In genomic region chr17:39145143-39145542, GRCh38 we compare ENCODE assay signal across 18 cellular contexts. TPM values are rescaled to one million over a fixed set of nuclear protein-coding genes. Genes with fewer than 3 reads are reported as not detected.
"Had no signal": no experiment of that assay in that cellular context is flagged by ENCODE, and none has a peak within 500 bp of the region (broad histone marks: within the 10 kb centered on the region; RNA-seq: fewer than 3 reads in every experiment).

No MANE protein-coding gene starts in this region.

- H3K9me3 Mint-ChIP-seq: activated naive CD8-positive, alpha-beta T cell treated with anti-CD3 and anti-CD28 coated beads, Interleukin-2, amount 50 U/mL, for 24 hours; memory B cell; naive thymus-derived CD8-positive, alpha-beta T cell; stimulated activated naive CD8-positive, alpha-beta T cell treated with anti-CD3 and anti-CD28 coated beads, Interleukin-15, Interleukin-2, amounts not matched to agents 100 ng/mL and 50 ng/mL, for 24 hours had no signal

- H3K4me3 ChIP-seq: ascending aorta, SK-N-MC had no signal

- H3K36me3 ChIP-seq: ascending aorta had no signal

- H3K4me1 ChIP-seq: ascending aorta had no signal

- ATAC-seq: activated naive CD8-positive, alpha-beta T cell treated with anti-CD3 and anti-CD28 coated beads, Interleukin-2, amount 50 U/mL, for 24 hours; naive thymus-derived CD8-positive, alpha-beta T cell; T-cell had no signal

- H3K36me3 Mint-ChIP-seq: memory B cell, T-cell had no signal

- H3K27me3 Mint-ChIP-seq: stimulated activated naive CD8-positive, alpha-beta T cell treated with anti-CD3 and anti-CD28 coated beads, Interleukin-15, Interleukin-2, amounts not matched to agents 100 ng/mL and 50 ng/mL, for 24 hours; T-cell had no signal

- DNase-seq: activated CD4-positive, CD25-positive, alpha-beta regulatory T cell treated with anti-CD3 and anti-CD28 coated beads, Interleukin-2, amount 50 U/mL, for 72 hours; activated naive CD4-positive, alpha-beta T cell treated with Interleukin-2 at 50 U/mL for 16 hours; activated naive CD8-positive, alpha-beta T cell treated with anti-CD3 and anti-CD28 coated beads, Interleukin-2, amount 50 U/mL, for 24 hours; activated T-cell treated with anti-CD3 and anti-CD28 coated beads for 4 hours; erythroblast; naive thymus-derived CD8-positive, alpha-beta T cell; stimulated activated CD4-positive, alpha-beta T cell treated with anti-CD3 and anti-CD28 coated beads, Interleukin-4, amount 100 ng/mL, for 4 hours; stimulated activated CD8-positive, alpha-beta memory T cell treated with anti-CD3 and anti-CD28 coated beads, Interleukin-4, amount 100 ng/mL, for 48 hours; T-cell; T1000 had no signal

- H3K9me3 ChIP-seq: ascending aorta had no signal

- H3K27me3 ChIP-seq: ascending aorta had no signal

- H3K4me3 Mint-ChIP-seq: activated naive CD8-positive, alpha-beta T cell treated with anti-CD3 and anti-CD28 coated beads, Interleukin-2, amount 50 U/mL, for 24 hours; memory B cell; stimulated activated naive CD8-positive, alpha-beta T cell treated with anti-CD3 and anti-CD28 coated beads, Interleukin-15, Interleukin-2, amounts not matched to agents 100 ng/mL and 50 ng/mL, for 24 hours; T-cell had no signal

- H3K27ac Mint-ChIP-seq: activated naive CD8-positive, alpha-beta T cell treated with anti-CD3 and anti-CD28 coated beads, Interleukin-2, amount 50 U/mL, for 24 hours; memory B cell; stimulated activated naive CD8-positive, alpha-beta T cell treated with anti-CD3 and anti-CD28 coated beads, Interleukin-15, Interleukin-2, amounts not matched to agents 100 ng/mL and 50 ng/mL, for 24 hours had no signal

- H3K27ac ChIP-seq: ascending aorta, SK-N-MC had no signal

RNA-seq across cellular contexts. Expression of gene ARL5C, which starts 20.8 kb away (rescaled TPM):
- total RNA-seq: ascending aorta; bronchial epithelial cell; mucosa of gallbladder; naive thymus-derived CD8-positive, alpha-beta T cell had no signal
- polyA plus RNA-seq: naive thymus-derived CD8-positive, alpha-beta T cell; small intestine; urinary bladder had no signal
